ENCODE assay signal across 1 cellular context in the genomic region with DNA sequence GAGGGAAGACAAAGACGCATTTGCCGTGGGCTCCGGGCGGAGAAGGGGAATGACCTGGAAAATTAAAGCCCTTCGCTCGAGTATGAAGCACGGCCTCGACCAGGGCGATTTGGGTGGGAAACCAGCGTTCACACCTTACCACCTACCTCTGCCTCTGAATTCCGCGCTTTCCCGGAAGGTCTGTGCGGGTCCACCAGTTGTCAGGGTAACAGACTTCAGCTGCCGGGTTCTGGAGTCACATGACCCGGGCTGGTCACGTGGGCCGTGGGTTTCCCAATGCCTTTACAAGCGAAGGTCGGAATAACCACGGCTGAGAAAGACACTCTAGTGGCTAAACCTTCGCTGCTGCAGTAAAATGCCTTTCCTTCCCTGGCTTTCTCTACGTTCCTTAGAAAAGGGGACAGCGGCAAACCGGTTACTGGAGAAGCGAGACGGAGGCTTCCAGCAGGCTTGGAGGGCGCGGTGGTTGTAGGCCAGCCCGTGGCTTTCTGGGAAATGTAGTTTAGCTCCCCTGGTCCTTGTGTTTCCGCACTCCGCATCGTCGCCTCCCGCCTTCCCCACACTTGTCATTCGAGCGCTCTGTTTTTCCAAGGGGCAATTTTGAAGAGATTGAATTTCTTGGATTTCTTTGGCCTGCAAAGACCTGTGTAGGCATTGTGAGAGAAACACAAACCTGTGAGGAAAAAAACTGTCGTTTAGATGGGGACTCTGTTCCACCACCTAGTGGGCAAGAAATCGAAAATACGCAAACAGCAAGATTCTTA.
TF ChIP-seq lines count a peak whose summit lies in the region.

Gene CEP162 (minus strand): TSS at position 210 of the 764 bp plus-strand sequence. CDS start 1,250 bp downstream, outside the sequence.

TF ChIP-seq in HepG2, 621 proteins besides CTCF, POLR2A, EP300 and RAD21 (continued from another document and continues in another):
- TF ChIP-seq NONO (IDR thresholded peaks at IDR 0.05) (no peak), NONO (CRISPR knock-in tag; conservative IDR thresholded peaks at IDR 0.05) (peak; percentile 64; the same call in 1 of the 2 replicates), TEF (CRISPR knock-in tag; IDR thresholded peaks at IDR 0.05) (no peak), GRHL1 (CRISPR knock-in tag; conservative IDR thresholded peaks at IDR 0.05) (no peak), ZNF446 (CRISPR knock-in tag; IDR thresholded peaks at IDR 0.05) (no peak), ZNF850 (CRISPR knock-in tag; conservative IDR thresholded peaks at IDR 0.05) (no peak), SMC3 (IDR thresholded peaks at IDR 0.05; ENCODE audit: low read length) (no peak), KDM3A (CRISPR knock-in tag; IDR thresholded peaks at IDR 0.05; ENCODE audit: low read depth) (no peak), ZNF333 (CRISPR knock-in tag; IDR thresholded peaks at IDR 0.05; ENCODE audit: borderline replicate concordance) (no peak), ZBTB7B (CRISPR knock-in tag; IDR thresholded peaks at IDR 0.05) (no peak), FLYWCH1 (CRISPR knock-in tag; IDR thresholded peaks at IDR 0.05) (no peak), ZNF224 (CRISPR knock-in tag; IDR thresholded peaks at IDR 0.05) (0 out of 2 replicates have a peak, but pooled peaks have one; percentile 61), SP1 (IDR thresholded peaks at IDR 0.05) (no peak), SP1 (CRISPR knock-in tag; IDR thresholded peaks at IDR 0.05) (no peak), YEATS2 (CRISPR knock-in tag; IDR thresholded peaks at IDR 0.05; ENCODE audit: borderline replicate concordance) (peak; percentile 73; the same call in 1 of the 2 replicates), ZNF674 (CRISPR knock-in tag; IDR thresholded peaks at IDR 0.05; ENCODE audit: low read depth) (no peak), GFI1 (CRISPR knock-in tag; IDR thresholded peaks at IDR 0.05; ENCODE audit: borderline replicate concordance) (peak; percentile 58; the same call in 1 of the 2 replicates), ZIK1 (CRISPR knock-in tag; IDR thresholded peaks at IDR 0.05; ENCODE audit: borderline replicate concordance, low read depth) (no peak), ZNF234 (CRISPR knock-in tag; conservative IDR thresholded peaks at IDR 0.05) (no peak), NFKBIZ (CRISPR knock-in tag; IDR thresholded peaks at IDR 0.05) (peak; percentile 63; the same call in 1 of the 2 replicates), SSRP1 (CRISPR knock-in tag; IDR thresholded peaks at IDR 0.05) (no peak), ZMYM2 (CRISPR knock-in tag; IDR thresholded peaks at IDR 0.05) (no peak), AKAP8 (CRISPR knock-in tag; IDR thresholded peaks at IDR 0.05) (no peak), SYNCRIP (IDR thresholded peaks at IDR 0.05; ENCODE audit: insufficient read depth, low read depth, low read length) (no peak), MZF1 (CRISPR knock-in tag; IDR thresholded peaks at IDR 0.05; ENCODE audit: borderline replicate concordance) (no peak), GLMP (CRISPR knock-in tag; IDR thresholded peaks at IDR 0.05; ENCODE audit: borderline replicate concordance) (no peak), ZNF557 (CRISPR knock-in tag; IDR thresholded peaks at IDR 0.05) (no peak), BORCS8-MEF2B (CRISPR knock-in tag; IDR thresholded peaks at IDR 0.05) (peak; percentile 81; the same call in 1 of the 2 replicates), ZNF460 (CRISPR knock-in tag; IDR thresholded peaks at IDR 0.05; ENCODE audit: borderline replicate concordance) (no peak), ZNF75D (CRISPR knock-in tag; IDR thresholded peaks at IDR 0.05; ENCODE audit: borderline replicate concordance) (no peak), BCL6 (CRISPR knock-in tag; IDR thresholded peaks at IDR 0.05) (no peak), ZKSCAN1 (IDR thresholded peaks at IDR 0.05; ENCODE audit: low read length) (no peak), GLI4 (CRISPR knock-in tag; IDR thresholded peaks at IDR 0.05; ENCODE audit: borderline replicate concordance) (no peak), BHLHE40 (IDR thresholded peaks at IDR 0.05; ENCODE audit: low read length) (no peak; the same call in 1 of the 2 replicates), ZNF335 (CRISPR knock-in tag; IDR thresholded peaks at IDR 0.05) (peak; percentile 73; the same call in 1 of the 2 replicates), ZNF292 (CRISPR knock-in tag; IDR thresholded peaks at IDR 0.05; ENCODE audit: borderline replicate concordance, low read depth) (0 out of 2 replicates have a peak, but pooled peaks have one; percentile 18), ZSCAN30 (CRISPR knock-in tag; IDR thresholded peaks at IDR 0.05) (peak; percentile 65; the same call in 1 of the 2 replicates), ZNF274 (CRISPR knock-in tag; IDR thresholded peaks at IDR 0.05) (peak; percentile 32)
- TF ChIP-seq, protein P1, sequence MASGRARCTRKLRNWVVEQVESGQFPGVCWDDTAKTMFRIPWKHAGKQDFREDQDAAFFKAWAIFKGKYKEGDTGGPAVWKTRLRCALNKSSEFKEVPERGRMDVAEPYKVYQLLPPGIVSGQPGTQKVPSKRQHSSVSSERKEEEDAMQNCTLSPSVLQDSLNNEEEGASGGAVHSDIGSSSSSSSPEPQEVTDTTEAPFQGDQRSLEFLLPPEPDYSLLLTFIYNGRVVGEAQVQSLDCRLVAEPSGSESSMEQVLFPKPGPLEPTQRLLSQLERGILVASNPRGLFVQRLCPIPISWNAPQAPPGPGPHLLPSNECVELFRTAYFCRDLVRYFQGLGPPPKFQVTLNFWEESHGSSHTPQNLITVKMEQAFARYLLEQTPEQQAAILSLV (CRISPR knock-in tag; IDR thresholded peaks at IDR 0.05; ENCODE audit: borderline replicate concordance), result 0 out of 2 replicates have a peak, but pooled peaks have one; percentile 60
- TF ChIP-seq, protein P2, sequence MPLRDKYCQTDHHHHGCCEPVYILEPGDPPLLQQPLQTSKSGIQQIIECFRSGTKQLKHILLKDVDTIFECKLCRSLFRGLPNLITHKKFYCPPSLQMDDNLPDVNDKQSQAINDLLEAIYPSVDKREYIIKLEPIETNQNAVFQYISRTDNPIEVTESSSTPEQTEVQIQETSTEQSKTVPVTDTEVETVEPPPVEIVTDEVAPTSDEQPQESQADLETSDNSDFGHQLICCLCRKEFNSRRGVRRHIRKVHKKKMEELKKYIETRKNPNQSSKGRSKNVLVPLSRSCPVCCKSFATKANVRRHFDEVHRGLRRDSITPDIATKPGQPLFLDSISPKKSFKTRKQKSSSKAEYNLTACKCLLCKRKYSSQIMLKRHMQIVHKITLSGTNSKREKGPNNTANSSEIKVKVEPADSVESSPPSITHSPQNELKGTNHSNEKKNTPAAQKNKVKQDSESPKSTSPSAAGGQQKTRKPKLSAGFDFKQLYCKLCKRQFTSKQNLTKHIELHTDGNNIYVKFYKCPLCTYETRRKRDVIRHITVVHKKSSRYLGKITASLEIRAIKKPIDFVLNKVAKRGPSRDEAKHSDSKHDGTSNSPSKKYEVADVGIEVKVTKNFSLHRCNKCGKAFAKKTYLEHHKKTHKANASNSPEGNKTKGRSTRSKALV (CRISPR knock-in tag; IDR thresholded peaks at IDR 0.05), result no peak
- TF ChIP-seq, protein P3, sequence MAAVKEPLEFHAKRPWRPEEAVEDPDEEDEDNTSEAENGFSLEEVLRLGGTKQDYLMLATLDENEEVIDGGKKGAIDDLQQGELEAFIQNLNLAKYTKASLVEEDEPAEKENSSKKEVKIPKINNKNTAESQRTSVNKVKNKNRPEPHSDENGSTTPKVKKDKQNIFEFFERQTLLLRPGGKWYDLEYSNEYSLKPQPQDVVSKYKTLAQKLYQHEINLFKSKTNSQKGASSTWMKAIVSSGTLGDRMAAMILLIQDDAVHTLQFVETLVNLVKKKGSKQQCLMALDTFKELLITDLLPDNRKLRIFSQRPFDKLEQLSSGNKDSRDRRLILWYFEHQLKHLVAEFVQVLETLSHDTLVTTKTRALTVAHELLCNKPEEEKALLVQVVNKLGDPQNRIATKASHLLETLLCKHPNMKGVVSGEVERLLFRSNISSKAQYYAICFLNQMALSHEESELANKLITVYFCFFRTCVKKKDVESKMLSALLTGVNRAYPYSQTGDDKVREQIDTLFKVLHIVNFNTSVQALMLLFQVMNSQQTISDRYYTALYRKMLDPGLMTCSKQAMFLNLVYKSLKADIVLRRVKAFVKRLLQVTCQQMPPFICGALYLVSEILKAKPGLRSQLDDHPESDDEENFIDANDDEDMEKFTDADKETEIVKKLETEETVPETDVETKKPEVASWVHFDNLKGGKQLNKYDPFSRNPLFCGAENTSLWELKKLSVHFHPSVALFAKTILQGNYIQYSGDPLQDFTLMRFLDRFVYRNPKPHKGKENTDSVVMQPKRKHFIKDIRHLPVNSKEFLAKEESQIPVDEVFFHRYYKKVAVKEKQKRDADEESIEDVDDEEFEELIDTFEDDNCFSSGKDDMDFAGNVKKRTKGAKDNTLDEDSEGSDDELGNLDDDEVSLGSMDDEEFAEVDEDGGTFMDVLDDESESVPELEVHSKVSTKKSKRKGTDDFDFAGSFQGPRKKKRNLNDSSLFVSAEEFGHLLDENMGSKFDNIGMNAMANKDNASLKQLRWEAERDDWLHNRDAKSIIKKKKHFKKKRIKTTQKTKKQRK (IDR thresholded peaks at IDR 0.05; ENCODE audit: low read length), result no peak
- TF ChIP-seq, protein P4, sequence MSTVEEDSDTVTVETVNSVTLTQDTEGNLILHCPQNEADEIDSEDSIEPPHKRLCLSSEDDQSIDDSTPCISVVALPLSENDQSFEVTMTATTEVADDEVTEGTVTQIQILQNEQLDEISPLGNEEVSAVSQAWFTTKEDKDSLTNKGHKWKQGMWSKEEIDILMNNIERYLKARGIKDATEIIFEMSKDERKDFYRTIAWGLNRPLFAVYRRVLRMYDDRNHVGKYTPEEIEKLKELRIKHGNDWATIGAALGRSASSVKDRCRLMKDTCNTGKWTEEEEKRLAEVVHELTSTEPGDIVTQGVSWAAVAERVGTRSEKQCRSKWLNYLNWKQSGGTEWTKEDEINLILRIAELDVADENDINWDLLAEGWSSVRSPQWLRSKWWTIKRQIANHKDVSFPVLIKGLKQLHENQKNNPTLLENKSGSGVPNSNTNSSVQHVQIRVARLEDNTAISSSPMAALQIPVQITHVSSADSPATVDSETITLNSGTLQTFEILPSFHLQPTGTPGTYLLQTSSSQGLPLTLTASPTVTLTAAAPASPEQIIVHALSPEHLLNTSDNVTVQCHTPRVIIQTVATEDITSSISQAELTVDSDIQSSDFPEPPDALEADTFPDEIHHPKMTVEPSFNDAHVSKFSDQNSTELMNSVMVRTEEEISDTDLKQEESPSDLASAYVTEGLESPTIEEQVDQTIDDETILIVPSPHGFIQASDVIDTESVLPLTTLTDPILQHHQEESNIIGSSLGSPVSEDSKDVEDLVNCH (CRISPR knock-in tag; IDR thresholded peaks at IDR 0.05), result no peak
- TF ChIP-seq, protein P5, sequence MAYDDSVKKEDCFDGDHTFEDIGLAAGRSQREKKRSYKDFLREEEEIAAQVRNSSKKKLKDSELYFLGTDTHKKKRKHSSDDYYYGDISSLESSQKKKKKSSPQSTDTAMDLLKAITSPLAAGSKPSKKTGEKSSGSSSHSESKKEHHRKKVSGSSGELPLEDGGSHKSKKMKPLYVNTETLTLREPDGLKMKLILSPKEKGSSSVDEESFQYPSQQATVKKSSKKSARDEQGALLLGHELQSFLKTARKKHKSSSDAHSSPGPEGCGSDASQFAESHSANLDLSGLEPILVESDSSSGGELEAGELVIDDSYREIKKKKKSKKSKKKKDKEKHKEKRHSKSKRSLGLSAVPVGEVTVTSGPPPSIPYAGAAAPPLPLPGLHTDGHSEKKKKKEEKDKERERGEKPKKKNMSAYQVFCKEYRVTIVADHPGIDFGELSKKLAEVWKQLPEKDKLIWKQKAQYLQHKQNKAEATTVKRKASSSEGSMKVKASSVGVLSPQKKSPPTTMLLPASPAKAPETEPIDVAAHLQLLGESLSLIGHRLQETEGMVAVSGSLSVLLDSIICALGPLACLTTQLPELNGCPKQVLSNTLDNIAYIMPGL (CRISPR knock-in tag; IDR thresholded peaks at IDR 0.05; ENCODE audit: borderline replicate concordance in 1 of 2, low read depth in 1 of 2), result peak; percentile 47 to 69; a peak in 2 of 4 replicates
- TF ChIP-seq, protein P6, sequence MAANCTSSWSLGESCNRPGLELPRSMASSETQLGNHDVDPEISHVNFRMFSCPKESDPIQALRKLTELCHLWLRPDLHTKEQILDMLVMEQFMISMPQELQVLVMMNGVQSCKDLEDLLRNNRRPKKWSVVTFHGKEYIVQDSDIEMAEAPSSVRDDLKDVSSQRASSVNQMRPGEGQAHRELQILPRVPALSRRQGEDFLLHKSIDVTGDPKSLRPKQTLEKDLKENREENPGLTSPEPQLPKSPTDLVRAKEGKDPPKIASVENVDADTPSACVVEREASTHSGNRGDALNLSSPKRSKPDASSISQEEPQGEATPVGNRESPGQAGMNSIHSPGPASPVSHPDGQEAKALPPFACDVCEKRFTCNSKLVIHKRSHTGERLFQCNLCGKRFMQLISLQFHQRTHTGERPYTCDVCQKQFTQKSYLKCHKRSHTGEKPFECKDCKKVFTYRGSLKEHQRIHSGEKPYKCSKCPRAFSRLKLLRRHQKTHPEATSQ (CRISPR knock-in tag; IDR thresholded peaks at IDR 0.05; ENCODE audit: borderline replicate concordance), result no peak
- TF ChIP-seq, protein P7, sequence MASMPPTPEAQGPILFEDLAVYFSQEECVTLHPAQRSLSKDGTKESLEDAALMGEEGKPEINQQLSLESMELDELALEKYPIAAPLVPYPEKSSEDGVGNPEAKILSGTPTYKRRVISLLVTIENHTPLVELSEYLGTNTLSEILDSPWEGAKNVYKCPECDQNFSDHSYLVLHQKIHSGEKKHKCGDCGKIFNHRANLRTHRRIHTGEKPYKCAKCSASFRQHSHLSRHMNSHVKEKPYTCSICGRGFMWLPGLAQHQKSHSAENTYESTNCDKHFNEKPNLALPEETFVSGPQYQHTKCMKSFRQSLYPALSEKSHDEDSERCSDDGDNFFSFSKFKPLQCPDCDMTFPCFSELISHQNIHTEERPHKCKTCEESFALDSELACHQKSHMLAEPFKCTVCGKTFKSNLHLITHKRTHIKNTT (CRISPR knock-in tag; IDR thresholded peaks at IDR 0.05), result no peak
